Comparison of ENCODE assay signal across 7 cellular contexts in genomic region chr5:171635846-171636245, GRCh38.
"Had no signal": no experiment of that assay in that cellular context is flagged by ENCODE, and none has a peak within 500 bp of the region (broad histone marks: within the 10 kb centered on the region; RNA-seq: fewer than 3 reads in every experiment).

No MANE protein-coding gene starts in this region.

- H3K4me3 Mint-ChIP-seq: IgD-negative memory B cell had no signal

- H3K4me3 ChIP-seq: HAP-1 had no signal

- H3K9me3 ChIP-seq: HAP-1 had no signal

- H3K36me3 ChIP-seq: HAP-1 had no signal

- H3K27ac Mint-ChIP-seq: IgD-negative memory B cell had no signal

- H3K4me1 ChIP-seq: HAP-1 had no signal

- H3K36me3 Mint-ChIP-seq: IgD-negative memory B cell had no signal

- DNase-seq: GOT3, H7, KG1 had no signal

- ATAC-seq: HCT116, HepG2 had no signal
